ENCODE assay signal across 22 cellular contexts in the genomic region with DNA sequence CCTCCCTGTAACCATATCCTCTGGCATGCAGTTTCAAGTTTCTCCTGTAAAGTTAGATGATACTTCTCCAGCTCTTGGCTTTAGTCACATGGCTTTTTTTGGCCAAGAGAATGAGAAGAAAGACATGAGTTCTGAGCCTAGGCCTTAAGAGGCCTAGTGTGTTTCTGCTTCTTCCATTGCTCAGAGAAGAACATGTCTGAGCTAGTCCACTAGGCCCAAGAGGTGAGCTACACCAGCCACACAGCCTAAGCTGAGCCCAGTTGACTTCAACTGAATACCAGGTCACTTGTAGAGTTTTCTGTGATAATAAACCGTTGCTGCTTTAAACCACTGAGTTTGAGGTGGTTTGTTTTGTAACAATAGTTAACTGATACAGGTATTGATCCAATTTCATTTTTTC. TPM values are rescaled to one million over a fixed set of nuclear protein-coding genes. Genes with fewer than 3 reads are reported as not detected.
A peak's percentile ranks its signal among the peaks of the same experiment; 100 is the strongest.
DNase-seq lines count a peak whose midpoint lies in the region; ATAC-seq, FAIRE-seq and TF ChIP-seq lines count a peak whose summit lies in the region.
"Had no signal": no experiment of that assay in that cellular context is flagged by ENCODE, and none has a peak within 500 bp of the region (broad histone marks: within the 10 kb centered on the region; RNA-seq: fewer than 3 reads in every experiment).

No MANE protein-coding gene starts in this region.

- H3K79me2 ChIP-seq in PC-3 (ENCODE audit: low read length), result no peaks in the 10 kb centered on the region
- no peaks in the 10 kb centered on the region for H3K79me2 ChIP-seq in H1 (ENCODE audit: control insufficient read depth in 1 of 2, insufficient read depth in 2 of 2, low read length in 2 of 2)
- no peaks in the 10 kb centered on the region for H3K79me2 ChIP-seq in osteoblast (ENCODE audit: insufficient read depth, low read length)

- H3K18ac ChIP-seq in H1 (ENCODE audit: extremely low read depth, low read length), result no peak overlapping the region

- DNase-seq in MCF 10A (ENCODE audit: unreplicated experiment) (no peak), breast epithelium (ENCODE audit: low spot score in 2 of 2) (no peak), PC-3 (no peak), H1 (ENCODE audit: low read depth in 1 of 2, low spot score in 2 of 2) (no peak), osteoblast (ENCODE audit: insufficient read length, low spot score, missing footprints) (no peak), COLO829 (ENCODE audit: low spot score) (no peak)
- DNase-seq: CD4-positive, CD25-positive, alpha-beta regulatory T cell; COR-L47; DMS79; HCEC 1CT; NCI-H1417 treated with DMSO at 0.1 percent for 48 hours; NCI-H187 treated with DMSO at 0.1 percent for 48 hours; NCI-H2107; NCI-H2227 treated with DMSO at 0.1 percent for 48 hours; NCI-H510A; NCI-H774; Right ventricle myocardium superior had no signal

- H2BK5ac ChIP-seq in H1 (ENCODE audit: low read depth, low read length), result no peak overlapping the region

- peak overlapping the region; percentile 63 for H3K27ac Mint-ChIP-seq in MCF 10A (ENCODE audit: low read depth, unreplicated experiment)
- H3K27ac Mint-ChIP-seq: CD4-positive, CD25-positive, alpha-beta regulatory T cell had no signal

- TF ChIP-seq POLR2A in breast epithelium (IDR thresholded peaks at IDR 0.05), result no peak
- TF ChIP-seq POLR2A in H1 (IDR thresholded peaks at IDR 0.05; ENCODE audit: control extremely low read depth in 1 of 2, low read depth in 2 of 2, low read length in 2 of 2), result no peak

- H4K20me1 ChIP-seq in PC-3 (ENCODE audit: low read length) (no peaks in the 10 kb centered on the region), H1 (replicated peaks in 1 of 2; ENCODE audit: control insufficient read depth in 1 of 2, insufficient read depth in 2 of 2, low read length in 2 of 2) (no peaks in the 10 kb centered on the region), osteoblast (ENCODE audit: insufficient read depth, low read length) (no peaks in the 10 kb centered on the region)

- no peaks in the 10 kb centered on the region for H3K36me3 Mint-ChIP-seq in MCF 10A (ENCODE audit: insufficient read depth, unreplicated experiment)
- H3K36me3 Mint-ChIP-seq: CD4-positive, CD25-positive, alpha-beta regulatory T cell had no signal

- intact Hi-C loops in MCF 10A (cut with micrococcal nuclease) (no loop called here), breast epithelium (cut with DNase I; ENCODE audit: low total_unique reads) (no loop called here), PC-3 (cut with micrococcal nuclease) (no loop called here)

- H3K4me2 ChIP-seq in PC-3 (ENCODE audit: low read length), result no peak overlapping the region
- no peak overlapping the region for H3K4me2 ChIP-seq in H1 (ENCODE audit: insufficient read depth in 1 of 2, low read depth in 2 of 2, low read length in 2 of 2)
- H3K4me2 ChIP-seq in osteoblast (ENCODE audit: insufficient read depth, low read length), result no peak overlapping the region

- H2BK120ac ChIP-seq in H1 (replicated peaks; ENCODE audit: low read depth, low read length), result peak overlapping the region; percentile 38

- H3K14ac ChIP-seq in H1 (ENCODE audit: insufficient read length), result no peak overlapping the region

- H4K5ac ChIP-seq in H1 (ENCODE audit: insufficient read length, low read depth, low read length), result no peak overlapping the region

- TF ChIP-seq CTCF in MCF 10A (IDR thresholded peaks at IDR 0.05; ENCODE audit: unreplicated experiment), result no peak
- TF ChIP-seq CTCF in breast epithelium (IDR thresholded peaks at IDR 0.05), result no peak
- TF ChIP-seq CTCF in PC-3 (conservative IDR thresholded peaks at IDR 0.05; ENCODE audit: low read depth, low read length), result no peak
- TF ChIP-seq CTCF in H1 (IDR thresholded peaks at IDR 0.05; ENCODE audit: control extremely low read depth in 1 of 3, insufficient read depth in 1 of 3, low read depth in 1 of 3, low read length in 3 of 3), result no peak
- no peak for TF ChIP-seq CTCF in osteoblast (IDR thresholded peaks at IDR 0.05; ENCODE audit: extremely low read depth, low read depth, low read length)

- TF ChIP-seq RAD21 in H1 (IDR thresholded peaks at IDR 0.05 in 1 of 2, conservative IDR thresholded peaks at IDR 0.05 in 1 of 2; ENCODE audit: low read depth in 2 of 2, low read length in 2 of 2), result no peak

- H3K27me3 Mint-ChIP-seq in MCF 10A (ENCODE audit: insufficient read depth, unreplicated experiment), result no peaks in the 10 kb centered on the region
- H3K27me3 Mint-ChIP-seq: CD4-positive, CD25-positive, alpha-beta regulatory T cell had no signal

- TF ChIP-seq EP300 in H1 (IDR thresholded peaks at IDR 0.05; ENCODE audit: borderline replicate concordance in 1 of 2, low read depth in 2 of 2, low read length in 2 of 2), result no peak

- H3K36me3 ChIP-seq in breast epithelium (no peaks in the 10 kb centered on the region), PC-3 (ENCODE audit: low read depth, low read length) (no peaks in the 10 kb centered on the region), H1 (ENCODE audit: control insufficient read depth in 2 of 4, insufficient read depth in 4 of 4, low read length in 3 of 4) (no peaks in the 10 kb centered on the region), osteoblast (ENCODE audit: insufficient read depth, low read length) (no peaks in the 10 kb centered on the region)

- no peak overlapping the region for H2BK15ac ChIP-seq in H1 (ENCODE audit: low read length)

- H4K91ac ChIP-seq in H1 (replicated peaks; ENCODE audit: insufficient read length, low read length), result no peak overlapping the region

- H3K9me2 ChIP-seq in PC-3 (replicated peaks; ENCODE audit: low read length), result no peaks in the 10 kb centered on the region

- no peak overlapping the region for H2BK12ac ChIP-seq in H1 (ENCODE audit: low read depth, low read length)

- H3K79me1 ChIP-seq in H1 (ENCODE audit: low read depth, low read length), result no peaks in the 10 kb centered on the region

- 100% methylated on average over 1 of the region's 1 CpG; no CpG with 5 or more reads in 1 of the 2 experiments for WGBS in H1 (ENCODE audit: extremely low coverage in 1 of 2, insufficient coverage in 1 of 2, insufficient read length in 1 of 2, insufficient replicate concordance in 2 of 2, low coverage in 1 of 2, low lambda C conversion rate in 2 of 2, missing lambda C conversion rate in 1 of 2), 2 experiments

- H3K23ac ChIP-seq in H1 (ENCODE audit: insufficient read length), result no peak overlapping the region

- no peak overlapping the region for H3K4ac ChIP-seq in H1 (replicated peaks; ENCODE audit: insufficient read length, low read depth, low read length)

- no peak overlapping the region for H3K9ac ChIP-seq in PC-3 (ENCODE audit: low read length)
- no peak overlapping the region for H3K9ac ChIP-seq in H1 (replicated peaks in 1 of 4; ENCODE audit: extremely low read depth in 1 of 4, low read depth in 3 of 4, low read length in 3 of 4)

- no peak overlapping the region for H4K8ac ChIP-seq in H1 (ENCODE audit: extremely low read depth, insufficient read depth, low read length)

- H3K4me1 ChIP-seq in breast epithelium (no peaks in the 10 kb centered on the region), PC-3 (ENCODE audit: insufficient read depth, low read length) (peaks cover 20% of the 10 kb centered on the region), H1 (replicated peaks in 1 of 4; ENCODE audit: control insufficient read depth in 3 of 4, insufficient read depth in 4 of 4, low read length in 3 of 4) (no peaks in the 10 kb centered on the region), osteoblast (ENCODE audit: insufficient read depth, low read length) (peaks cover 10% of the 10 kb centered on the region)

- H3K4me1 Mint-ChIP-seq in MCF 10A (ENCODE audit: insufficient read depth, unreplicated experiment), result no peaks in the 10 kb centered on the region
- H3K4me1 Mint-ChIP-seq: CD4-positive, CD25-positive, alpha-beta regulatory T cell had no signal

- no peak for ATAC-seq in PC-3
- no peak for ATAC-seq in GM21447 (IDR thresholded peaks at IDR 0.05; ENCODE audit: unreplicated experiment)
- no peak for ATAC-seq in HG03439 (IDR thresholded peaks at IDR 0.05; ENCODE audit: unreplicated experiment)

- POLR2A ChIA-PET in MCF 10A (lab: Yijun Ruan, JAX) (interaction anchor here (1.4 to 1.5 kb wide), 2 partner anchors 11 to 15 kb away, joined by 5 to 8 read pairs; no protein-coding TSS in a partner anchor), PC-3 (lab: Charles Lee; ENCODE audit: unreplicated experiment) (no interaction called here), H1 (lab: Charles Lee; ENCODE audit: partially characterized antibody) (interaction anchor here (0.9 kb wide), 2 partner anchors 10 to 20 kb away, joined by 3 read pairs; partner anchors contain the start of gene EFEMP1)

- H2BK20ac ChIP-seq in H1 (ENCODE audit: low read length), result no peak overlapping the region

- H3F3A ChIP-seq in PC-3 (ENCODE audit: low read length, unreplicated experiment), result no peaks in the 10 kb centered on the region

- no peak overlapping the region for H2AK5ac ChIP-seq in H1 (ENCODE audit: low read depth, low read length)

- no peaks in the 10 kb centered on the region for H3K9me3 Mint-ChIP-seq in MCF 10A (ENCODE audit: unreplicated experiment)

- FAIRE-seq in H1 (lab: Jason Lieb, UNC), result no peak
- FAIRE-seq: A204.1, GM19239, HTR-8/SVneo had no signal

- H3K27ac ChIP-seq in breast epithelium, result no peak overlapping the region
- no peak overlapping the region for H3K27ac ChIP-seq in PC-3 (ENCODE audit: low read length)
- no peak overlapping the region for H3K27ac ChIP-seq in H1 (ENCODE audit: low read depth, low read length)
- H3K27ac ChIP-seq in osteoblast (ENCODE audit: low read depth, low read length), result no peak overlapping the region

- peaks cover 1% of the 10 kb centered on the region; the same call in 1 of the 2 replicates for H3K23me2 ChIP-seq in H1 (ENCODE audit: low read depth, low read length)

- BruUV-seq in MCF 10A (replicated peaks; lab: Mats Ljungman, UMichigan), result no TSS peak
- BruUV-seq in PC-3 (replicated peaks; lab: Mats Ljungman, UMichigan), result no TSS peak

- 0 out of 2 replicates have a peak overlapping the region, but pooled peaks have one; percentile 14 for H2AFZ ChIP-seq in PC-3 (ENCODE audit: low read length)
- H2AFZ ChIP-seq in H1 (ENCODE audit: low read length), result peak overlapping the region; percentile 60
- H2AFZ ChIP-seq in osteoblast (ENCODE audit: low read length), result peak overlapping the region; percentile 21

- H3K4me3 ChIP-seq in breast epithelium (no peak overlapping the region), PC-3 (ENCODE audit: low read length) (no peak overlapping the region), H1 (ENCODE audit: extremely low read depth in 1 of 4, insufficient read depth in 2 of 4, low read depth in 3 of 4, low read length in 4 of 4) (no peak overlapping the region), osteoblast (ENCODE audit: insufficient read depth, low read length) (no peak overlapping the region)

- H3K27me3 ChIP-seq in breast epithelium (no peaks in the 10 kb centered on the region), PC-3 (ENCODE audit: low read length) (no peaks in the 10 kb centered on the region), H1 (replicated peaks in 1 of 4; ENCODE audit: control insufficient read depth in 3 of 4, extremely low read depth in 1 of 4, insufficient read depth in 3 of 4, low read length in 3 of 4) (no peaks in the 10 kb centered on the region), osteoblast (ENCODE audit: insufficient read depth, low read length) (no peaks in the 10 kb centered on the region)

- H3K56ac ChIP-seq in H1 (replicated peaks; ENCODE audit: insufficient read length, low read depth, low read length), result no peak overlapping the region

- CTCF ChIA-PET in MCF 10A (lab: Yijun Ruan, JAX), result interaction anchor here (0.6 to 1.8 kb wide), 2 partner anchors 20 to 226 kb away, joined by 3 to 7 read pairs; partner anchors contain the start of gene EFEMP1
- CTCF ChIA-PET in PC-3 (lab: Charles Lee), result no interaction called here
- CTCF ChIA-PET in H1 (lab: Charles Lee; ENCODE audit: partially characterized antibody), result interaction anchor here (0.6 to 1.7 kb wide), 4 partner anchors 18 to 225 kb away, joined by 3 to 8 read pairs (median 5); no protein-coding TSS in a partner anchor

- no peak overlapping the region for H3K4me3 Mint-ChIP-seq in MCF 10A (ENCODE audit: unreplicated experiment)
- H3K4me3 Mint-ChIP-seq: CD4-positive, CD25-positive, alpha-beta regulatory T cell had no signal

- H3K9me3 ChIP-seq in breast epithelium, result no peaks in the 10 kb centered on the region
- no peaks in the 10 kb centered on the region for H3K9me3 ChIP-seq in PC-3 (ENCODE audit: low read length)
- H3K9me3 ChIP-seq in H1 (ENCODE audit: insufficient read depth in 2 of 2, low read depth in 1 of 2, low read length in 1 of 2), result no peaks in the 10 kb centered on the region
- H3K9me3 ChIP-seq in osteoblast (ENCODE audit: low read depth, low read length), result no peaks in the 10 kb centered on the region

RNA-seq across cellular contexts. Expression of gene EFEMP1, which starts 19.9 kb away (rescaled TPM):
- total RNA-seq in MCF 10A (2022) (125 and 163 TPM in 2 replicates), breast epithelium (100 to 1,000 TPM; 186 to 445 (median 273) TPM), PC-3 (2014; rRNA removed) (52.0 and 59.6 TPM in 2 replicates), osteoblast (1,402 and 1,564 TPM in 2 replicates)
- total RNA-seq in H1 (2021; fragmentation: NEBNext Ultra II Directional; extraction: Animal tissue kit (Norgen Biotek cat#: 25700)), result 14.0 and 15.5 TPM in 2 replicates
- polyA plus RNA-seq in H1 (2011; rRNA removed), result 19.7 and 23.2 TPM in 2 replicates
- 19.7 TPM for polyA plus RNA-seq in H1 (2011; cell fraction: cytosol; rRNA removed)
- 24.6 TPM for polyA plus RNA-seq in H1 (2011; cell fraction: nucleus; rRNA removed)
- polyA plus RNA-seq in H1 (2012, experiment 1 of 2), result 15.1 to 17.3 TPM (median 16.2 TPM) in 4 replicates
- polyA plus RNA-seq in H1 (2012, experiment 2 of 2), result 1.8 TPM
- 33.8 TPM for polyA plus RNA-seq in H1 (2013, experiment 1 of 2)
- 30.4 TPM for polyA plus RNA-seq in H1 (2013, experiment 2 of 2)
- 40.5 and 49.6 TPM in 2 replicates for polyA minus RNA-seq in H1 (2011; rRNA and poly(A)+ RNA removed)
- 20.1 TPM for polyA minus RNA-seq in H1 (2011; cell fraction: cytosol; rRNA and poly(A)+ RNA removed)
- 35.7 TPM for polyA minus RNA-seq in H1 (2011; cell fraction: nucleus; rRNA and poly(A)+ RNA removed)
- total RNA-seq: CD4-positive, CD25-positive, alpha-beta regulatory T cell had no signal
- polyA plus RNA-seq: CD4-positive, CD25-positive, alpha-beta regulatory T cell had no signal
